ENCODE assay signal across 16 cellular contexts in genomic region chr4:86007042-86007441, GRCh38.
DNase-seq lines count a peak whose midpoint lies in the region; ATAC-seq and TF ChIP-seq lines count a peak whose summit lies in the region.
"Had no signal": no experiment of that assay in that cellular context is flagged by ENCODE, and none has a peak within 500 bp of the region (broad histone marks: within the 10 kb centered on the region; RNA-seq: fewer than 3 reads in every experiment).

No MANE protein-coding gene starts in this region.

- H2BK120ac ChIP-seq in mesendoderm (ENCODE audit: low read depth, low read length): no peak overlapping the region

- H3K4me3 ChIP-seq in dorsolateral prefrontal cortex (no peak overlapping the region), mesendoderm (ENCODE audit: low read length) (no peak overlapping the region)
- H3K4me3 ChIP-seq: BLaER1, GM23338 had no signal

- no peak overlapping the region for H3K56ac ChIP-seq in mesendoderm (ENCODE audit: low read length)

- H3K23ac ChIP-seq in mesendoderm (ENCODE audit: low read length): no peak overlapping the region

- H3K27ac ChIP-seq in dorsolateral prefrontal cortex (peak overlapping the region in 10 of 59 donors; percentile 3 to 55 (median 19)), mesendoderm (ENCODE audit: low read depth, low read length) (peak overlapping the region; percentile 11)
- H3K27ac ChIP-seq: BLaER1, C4-2B had no signal

- ATAC-seq in HG03354 (IDR thresholded peaks at IDR 0.05; ENCODE audit: poor library complexity, severe bottlenecking, unreplicated experiment): no peak
- ATAC-seq: CD8-positive, alpha-beta T cell; GM23338; HCT116 had no signal

- H3K27me3 ChIP-seq in dorsolateral prefrontal cortex (no peaks in the 10 kb centered on the region), mesendoderm (ENCODE audit: insufficient read depth, low read length, poor library complexity) (no peaks in the 10 kb centered on the region)
- H3K27me3 ChIP-seq: BLaER1 had no signal

- H2BK5ac ChIP-seq in mesendoderm (ENCODE audit: low read length): no peak overlapping the region

- H3K18ac ChIP-seq in mesendoderm (ENCODE audit: low read length): no peak overlapping the region

- no peak for TF ChIP-seq CTCF in dorsolateral prefrontal cortex (IDR thresholded peaks at IDR 0.05 in 54 of 56, conservative IDR thresholded peaks at IDR 0.05 in 2 of 56; ENCODE audit: low read depth in 1 of 56, partially characterized antibody in 56 of 56)

- H3K9ac ChIP-seq in mesendoderm (ENCODE audit: low read length): no peak overlapping the region
- H3K9ac ChIP-seq: BLaER1 had no signal

- no peaks in the 10 kb centered on the region for H3K79me2 ChIP-seq in mesendoderm (ENCODE audit: control insufficient read depth, insufficient read depth, low read length)

- peak in 6 of 10 donors; percentile 16 to 64 (median 48) for DNase-seq in dorsolateral prefrontal cortex
- no peak for DNase-seq in mesendoderm
- DNase-seq in superior temporal gyrus (ENCODE audit: extremely low spot score): peak; percentile 51
- no peak for DNase-seq in activated CD4-positive, alpha-beta T cell treated with anti-CD3 and anti-CD28 coated beads, Interleukin-2, amount 50 U/mL, for 1 hour
- DNase-seq in SKM-1 treated with dmso at 0.1 percent for 144 hours (lab: John Stamatoyannopoulos, UW; ENCODE audit: unreplicated experiment): no peak
- DNase-seq: Caco-2; CD4-positive, CD25-positive, alpha-beta regulatory T cell; CD8-positive, alpha-beta T cell; DMS153; DND-41; H9 had no signal

- no peak overlapping the region for H4K8ac ChIP-seq in mesendoderm (ENCODE audit: low read depth, low read length)

- no peaks in the 10 kb centered on the region for H3K36me3 ChIP-seq in mesendoderm (ENCODE audit: control insufficient read depth, insufficient read depth, low read length)
- H3K36me3 ChIP-seq: BLaER1 had no signal

- no peak overlapping the region for H2BK15ac ChIP-seq in mesendoderm (replicated peaks; ENCODE audit: low read depth)

- H2AK5ac ChIP-seq in mesendoderm (ENCODE audit: low read length): no peak overlapping the region

- H3K4ac ChIP-seq in mesendoderm (ENCODE audit: low read depth, low read length): no peak overlapping the region

- no peak overlapping the region for H3K4me2 ChIP-seq in mesendoderm (ENCODE audit: low read length)
- H3K4me2 ChIP-seq: BLaER1, GM23338 had no signal

- H3K4me1 ChIP-seq in mesendoderm (ENCODE audit: control insufficient read depth, low read depth, low read length): no peaks in the 10 kb centered on the region
- H3K4me1 ChIP-seq: BLaER1, Caco-2 had no signal

- H3K79me1 ChIP-seq in mesendoderm (ENCODE audit: low read length): no peaks in the 10 kb centered on the region

- intact Hi-C loops in dorsolateral prefrontal cortex (cut with DNase I): no loop called here

- H4K5ac ChIP-seq in mesendoderm (ENCODE audit: low read length): no peak overlapping the region

- no CpG with 5 or more reads among the region's 6 CpGs for WGBS in mesendoderm (ENCODE audit: extremely low coverage, insufficient coverage, low lambda C conversion rate)

Comparison
In these comparisons a context has a peak if more than half of its experiments do, and no peak if none do; other contexts are left out.
1. DNase-seq: peak in dorsolateral prefrontal cortex (6 of 10) and superior temporal gyrus (single experiment); none in mesendoderm (single experiment), activated CD4-positive, alpha-beta T cell treated with anti-CD3 and anti-CD28 coated beads, Interleukin-2, amount 50 U/mL, for 1 hour (single experiment) and SKM-1 treated with dmso at 0.1 percent for 144 hours (single experiment).